ENCODE assay signal across 8 cellular contexts in genomic region chr3:99789322-99789721, GRCh38. TPM values are rescaled to one million over a fixed set of nuclear protein-coding genes. Genes with fewer than 3 reads are reported as not detected.
DNase-seq lines count a peak whose midpoint lies in the region; ATAC-seq, FAIRE-seq and TF ChIP-seq lines count a peak whose summit lies in the region.

No MANE protein-coding gene starts in this region.

- no peaks in the 10 kb centered on the region for H3K36me3 ChIP-seq in pancreas

- ATAC-seq in T-helper 17 cell: peak; percentile 82
- peak; percentile 55 to 89 (median 85) for ATAC-seq in pancreas

- H3K27me3 ChIP-seq in pancreas: no peaks in the 10 kb centered on the region

- H3K27ac ChIP-seq in pancreas: no peak overlapping the region

- POLR2A ChIA-PET in AG04449 (lab: Yijun Ruan, JAX): no interaction called here

- H3K4me1 ChIP-seq in pancreas: no peaks in the 10 kb centered on the region

- CTCF ChIA-PET in AG04449 (lab: Yijun Ruan, JAX): interaction anchor here (0.7 to 2.4 kb wide), 12 partner anchors 12 to 256 kb away, joined by 3 to 9 read pairs (median 4); no protein-coding TSS in a partner anchor

- no peak overlapping the region for H3K4me3 Mint-ChIP-seq in T-helper 17 cell

- H3K9me3 ChIP-seq in T-helper 17 cell (ENCODE audit: control insufficient read depth, low read length, poor library complexity, severe bottlenecking): no peaks in the 10 kb centered on the region
- H3K9me3 ChIP-seq in pancreas: no peaks in the 10 kb centered on the region

- TF ChIP-seq POLR2A in H54 (IDR thresholded peaks at IDR 0.05; ENCODE audit: low read depth, low read length): no peak

- FAIRE-seq in H54 (lab: Jason Lieb, UNC) (peak; percentile 96), pancreas (lab: Jason Lieb, UNC) (no peak)

- H3K27ac Mint-ChIP-seq in T-helper 17 cell: no peak overlapping the region

- TF ChIP-seq CTCF in AG04449 (IDR thresholded peaks at IDR 0.05; ENCODE audit: insufficient read depth, low read length, missing control alignments): peak; percentile 67
- peak in 3 of 4 donors; percentile 14 to 43 (median 42) for TF ChIP-seq CTCF in pancreas (IDR thresholded peaks at IDR 0.05)

- 2 to 13% methylated on average over 2 of the region's 2 CpGs for WGBS in pancreas, 2 donors

- DNase-seq in AG04449 (ENCODE audit: low read depth, low spot score): no peak
- DNase-seq in GM04504 (ENCODE audit: low read depth): peak; percentile 28
- DNase-seq in H54 (ENCODE audit: insufficient read length, low spot score): peak; percentile 12
- peak; percentile 2 for DNase-seq in KG1 (lab: John Stamatoyannopoulos, UW)
- DNase-seq in T-helper 17 cell: no peak
- peak; percentile 63 for DNase-seq in fibroblast of the conjunctiva (ENCODE audit: low read depth)
- no peak for DNase-seq in pancreas
- DNase-seq in stimulated activated CD4-positive, alpha-beta T cell treated with anti-CD3 and anti-CD28 coated beads, Interleukin-12 subunit alpha, Interleukin-12 subunit beta, amount 100 ng/mL, for 4 hours: no peak

- H3K4me3 ChIP-seq in AG04449 (ENCODE audit: low read depth, low read length) (no peak overlapping the region), pancreas (no peak overlapping the region)

- intact Hi-C loops in pancreas (cut with DNase I): no loop called here

- peaks cover 23% of the 10 kb centered on the region for H3K27me3 Mint-ChIP-seq in T-helper 17 cell

- H3K4me1 Mint-ChIP-seq in T-helper 17 cell: peaks cover 2% of the 10 kb centered on the region

- H3K36me3 Mint-ChIP-seq in T-helper 17 cell (ENCODE audit: low read depth): peaks cover 2% of the 10 kb centered on the region

RNA-seq across cellular contexts. Expression of gene CMSS1, which starts 28.3 kb away (rescaled TPM):
- total RNA-seq in T-helper 17 cell (10 to 100 TPM; 18.9 to 20.4 TPM), pancreas (10 to 100 TPM; 14.4 to 29.9 (median 15.9) TPM)
- polyA plus RNA-seq in pancreas: 10 to 100 TPM; 15.0 to 19.7 TPM

Comparison
In these comparisons a context has a peak if more than half of its experiments do, and no peak if none do; other contexts are left out.
1. DNase-seq: peak in GM04504 (single experiment), H54 (single experiment), KG1 (single experiment) and fibroblast of the conjunctiva (single experiment); none in AG04449 (single experiment), T-helper 17 cell (0 of 3), pancreas (0 of 6) and stimulated activated CD4-positive, alpha-beta T cell treated with anti-CD3 and anti-CD28 coated beads, Interleukin-12 subunit alpha, Interleukin-12 subunit beta, amount 100 ng/mL, for 4 hours (single experiment).